ENCODE assay signal across 9 cellular contexts in the genomic region with DNA sequence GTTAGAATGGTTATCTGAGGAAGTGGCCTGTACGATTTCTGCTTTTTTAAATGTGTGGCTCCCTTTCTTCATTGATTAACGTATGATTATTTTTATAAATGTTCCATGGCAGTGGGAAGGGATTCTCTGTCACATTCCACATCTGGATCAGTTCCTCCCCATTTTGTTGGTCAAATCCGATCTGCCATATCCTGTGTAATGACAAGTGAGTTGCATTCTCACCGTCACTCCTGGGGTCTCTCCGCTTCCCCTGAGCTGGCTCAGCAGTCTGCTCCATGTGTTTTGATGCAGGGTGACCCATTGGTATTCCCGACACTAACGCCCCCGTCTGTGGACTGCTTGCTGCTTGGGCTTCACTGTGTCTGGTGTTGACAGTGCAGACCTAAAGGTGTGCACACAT. TPM values are rescaled to one million over a fixed set of nuclear protein-coding genes. Genes with fewer than 3 reads are reported as not detected.
A peak's percentile ranks its signal among the peaks of the same experiment; 100 is the strongest.
DNase-seq lines count a peak whose midpoint lies in the region; ATAC-seq lines count a peak whose summit lies in the region.
"Had no signal": no experiment of that assay in that cellular context is flagged by ENCODE, and none has a peak within 500 bp of the region (broad histone marks: within the 10 kb centered on the region; RNA-seq: fewer than 3 reads in every experiment).

No MANE protein-coding gene starts in this region.

- peaks cover 0 to 1% (median 0%) of the 10 kb centered on the region in 7 donors for H3K9me3 Mint-ChIP-seq in CD4-positive, CD25-positive, alpha-beta regulatory T cell
- H3K9me3 Mint-ChIP-seq in central memory CD8-positive, alpha-beta T cell: no peaks in the 10 kb centered on the region
- no peaks in the 10 kb centered on the region for H3K9me3 Mint-ChIP-seq in natural killer cell treated with Interleukin-12 subunit alpha and Interleukin-12 subunit beta and Interleukin-15 and Interleukin-18, amount 100 ng/mL, for 72 hours

- peaks cover 26% of the 10 kb centered on the region for H3K36me3 ChIP-seq in CD4-positive, CD25-positive, alpha-beta regulatory T cell (ENCODE audit: control insufficient read depth, insufficient read depth, low read length)

- no peak for ATAC-seq in CD4-positive, CD25-positive, alpha-beta regulatory T cell (ENCODE audit: low read depth in 2 of 2)
- no peak for ATAC-seq in central memory CD8-positive, alpha-beta T cell (replicated peaks; ENCODE audit: extremely low read depth, poor library complexity, severe bottlenecking)
- ATAC-seq in natural killer cell treated with Interleukin-12 subunit alpha and Interleukin-12 subunit beta and Interleukin-15 and Interleukin-18, amount 100 ng/mL, for 72 hours: no peak

- peak overlapping the region in 2 of 3 donors; percentile 37 to 84 for H3K27ac Mint-ChIP-seq in CD4-positive, CD25-positive, alpha-beta regulatory T cell
- H3K27ac Mint-ChIP-seq in central memory CD8-positive, alpha-beta T cell (ENCODE audit: low read depth): peak overlapping the region; percentile 86
- peak overlapping the region; percentile 77 to 88 for H3K27ac Mint-ChIP-seq in natural killer cell treated with Interleukin-12 subunit alpha and Interleukin-12 subunit beta and Interleukin-15 and Interleukin-18, amount 100 ng/mL, for 72 hours

- H3K27ac ChIP-seq in CD4-positive, CD25-positive, alpha-beta regulatory T cell (ENCODE audit: insufficient read depth, low read length, poor library complexity, severe bottlenecking): no peak overlapping the region

- H3K27me3 ChIP-seq in CD4-positive, CD25-positive, alpha-beta regulatory T cell (ENCODE audit: control insufficient read depth, insufficient read depth, low read length): no peaks in the 10 kb centered on the region

- peaks cover 17% of the 10 kb centered on the region for H3K36me3 Mint-ChIP-seq in CD4-positive, CD25-positive, alpha-beta regulatory T cell
- peaks cover 17% of the 10 kb centered on the region for H3K36me3 Mint-ChIP-seq in central memory CD8-positive, alpha-beta T cell (ENCODE audit: insufficient read depth)
- H3K36me3 Mint-ChIP-seq in natural killer cell treated with Interleukin-12 subunit alpha and Interleukin-12 subunit beta and Interleukin-15 and Interleukin-18, amount 100 ng/mL, for 72 hours: peaks cover 9% of the 10 kb centered on the region

- H3K4me3 ChIP-seq in CD4-positive, CD25-positive, alpha-beta regulatory T cell (ENCODE audit: low read depth, low read length): no peak overlapping the region

- DNase-seq in CD4-positive, CD25-positive, alpha-beta regulatory T cell: peak in 1 of 3 donors; percentile 27
- DNase-seq in M059J (ENCODE audit: low read depth): peak; percentile 44
- no peak for DNase-seq in central memory CD8-positive, alpha-beta T cell (ENCODE audit: low spot score in 2 of 2)
- no peak for DNase-seq in natural killer cell treated with Interleukin-12 subunit alpha and Interleukin-12 subunit beta and Interleukin-15 and Interleukin-18, amount 100 ng/mL, for 72 hours (ENCODE audit: low spot score)
- DNase-seq in NK-92 (lab: John Stamatoyannopoulos, UW; ENCODE audit: unreplicated experiment): no peak
- DNase-seq in T1000 (lab: John Stamatoyannopoulos, UW): no peak
- no peak for DNase-seq in germinal center (ENCODE audit: low spot score)
- no peak for DNase-seq in NCI-H2081 treated with DMSO at 0.1 percent for 48 hours (lab: John Stamatoyannopoulos, UW)
- DNase-seq: activated CD4-positive, alpha-beta T cell treated with anti-CD3 and anti-CD28 coated beads, Interleukin-2, amount 50 U/mL, for 48 hours had no signal

- H3K4me1 ChIP-seq in CD4-positive, CD25-positive, alpha-beta regulatory T cell (ENCODE audit: control insufficient read depth, insufficient read depth, low read length, poor library complexity, severe bottlenecking): peaks cover 33% of the 10 kb centered on the region

- no peak overlapping the region for H3K4me3 Mint-ChIP-seq in CD4-positive, CD25-positive, alpha-beta regulatory T cell
- no peak overlapping the region for H3K4me3 Mint-ChIP-seq in central memory CD8-positive, alpha-beta T cell
- H3K4me3 Mint-ChIP-seq in natural killer cell treated with Interleukin-12 subunit alpha and Interleukin-12 subunit beta and Interleukin-15 and Interleukin-18, amount 100 ng/mL, for 72 hours: peak overlapping the region; percentile 54

- no peaks in the 10 kb centered on the region for H3K9me3 ChIP-seq in CD4-positive, CD25-positive, alpha-beta regulatory T cell (ENCODE audit: control insufficient read depth in 2 of 2, low read length in 2 of 2)

- no peaks in the 10 kb centered on the region for H3K27me3 Mint-ChIP-seq in CD4-positive, CD25-positive, alpha-beta regulatory T cell
- no peaks in the 10 kb centered on the region for H3K27me3 Mint-ChIP-seq in central memory CD8-positive, alpha-beta T cell
- no peaks in the 10 kb centered on the region for H3K27me3 Mint-ChIP-seq in natural killer cell treated with Interleukin-12 subunit alpha and Interleukin-12 subunit beta and Interleukin-15 and Interleukin-18, amount 100 ng/mL, for 72 hours

- peaks cover 18 to 52% (median 32%) of the 10 kb centered on the region in 4 donors for H3K4me1 Mint-ChIP-seq in CD4-positive, CD25-positive, alpha-beta regulatory T cell
- H3K4me1 Mint-ChIP-seq in central memory CD8-positive, alpha-beta T cell: peaks cover 58% of the 10 kb centered on the region
- peaks cover 50 to 54% of the 10 kb centered on the region in 2 donors for H3K4me1 Mint-ChIP-seq in natural killer cell treated with Interleukin-12 subunit alpha and Interleukin-12 subunit beta and Interleukin-15 and Interleukin-18, amount 100 ng/mL, for 72 hours (ENCODE audit: low read depth in 2 of 2)

RNA-seq across cellular contexts. Expression of gene NEAT1, which starts 20.4 kb away (rescaled TPM):
- 890 TPM for total RNA-seq in CD4-positive, CD25-positive, alpha-beta regulatory T cell
- 1 to 10 TPM; 1.4 to 3.1 (median 1.9) TPM for polyA plus RNA-seq in CD4-positive, CD25-positive, alpha-beta regulatory T cell
- total RNA-seq in M059J (2014; rRNA removed; shearing (Covaris generic)): 3.9 and 6.5 TPM in 2 replicates
- total RNA-seq in natural killer cell treated with Interleukin-12 subunit alpha and Interleukin-12 subunit beta and Interleukin-15 and Interleukin-18, amount 100 ng/mL, for 72 hours: 100 to 1,000 TPM; 432 to 571 TPM

RNA-seq across cellular contexts. Expression of gene MALAT1, which starts 55.9 kb away (rescaled TPM):
- 36,047 TPM for total RNA-seq in CD4-positive, CD25-positive, alpha-beta regulatory T cell
- 1,000 to 10,000 TPM; 2,329 to 3,603 (median 2,794) TPM for polyA plus RNA-seq in CD4-positive, CD25-positive, alpha-beta regulatory T cell
- total RNA-seq in M059J (2014; rRNA removed; shearing (Covaris generic)): 370 and 608 TPM in 2 replicates
- 1,000 to 10,000 TPM; 6,610 to 7,236 TPM for total RNA-seq in natural killer cell treated with Interleukin-12 subunit alpha and Interleukin-12 subunit beta and Interleukin-15 and Interleukin-18, amount 100 ng/mL, for 72 hours

RNA-seq across cellular contexts. Expression of gene FRMD8, which starts 56.5 kb away (rescaled TPM):
- 47.4 TPM for total RNA-seq in CD4-positive, CD25-positive, alpha-beta regulatory T cell
- 10 to 100 TPM; 48.7 to 55.1 (median 53.9) TPM for polyA plus RNA-seq in CD4-positive, CD25-positive, alpha-beta regulatory T cell
- total RNA-seq in M059J (2014; rRNA removed; shearing (Covaris generic)): 42.6 and 43.0 TPM in 2 replicates
- total RNA-seq in natural killer cell treated with Interleukin-12 subunit alpha and Interleukin-12 subunit beta and Interleukin-15 and Interleukin-18, amount 100 ng/mL, for 72 hours: 10 to 100 TPM; 50.5 to 68.4 TPM

Comparison
In these comparisons a context has a peak if more than half of its experiments do, and no peak if none do; other contexts are left out.
1. RNA of gene NEAT1, which starts 20.4 kb away (total RNA-seq): 890 TPM in CD4-positive, CD25-positive, alpha-beta regulatory T cell (single experiment) and 432 to 571 TPM in natural killer cell treated with Interleukin-12 subunit alpha and Interleukin-12 subunit beta and Interleukin-15 and Interleukin-18, amount 100 ng/mL, for 72 hours; 3.9 to 6.5 TPM in M059J; every median in the first group is over 10 times any median in the second.
2. RNA of gene MALAT1, which starts 55.9 kb away (total RNA-seq): 36,047 TPM in CD4-positive, CD25-positive, alpha-beta regulatory T cell (single experiment) and 6,610 to 7,236 TPM in natural killer cell treated with Interleukin-12 subunit alpha and Interleukin-12 subunit beta and Interleukin-15 and Interleukin-18, amount 100 ng/mL, for 72 hours; 370 to 608 TPM in M059J; every median in the first group is over 10 times any median in the second.
3. Peak in every context shown above with its lines, with median percentiles within 50 percentile points of each other: H3K27ac Mint-ChIP-seq.